Comparison of ENCODE assay signal across 17 cellular contexts in genomic region chr4:35793045-35793722, GRCh38.
DNase-seq lines count a peak whose midpoint lies in the region; ATAC-seq, FAIRE-seq and TF ChIP-seq lines count a peak whose summit lies in the region.
"Had no signal": no experiment of that assay in that cellular context is flagged by ENCODE, and none has a peak within 500 bp of the region (broad histone marks: within the 10 kb centered on the region; RNA-seq: fewer than 3 reads in every experiment).

No MANE protein-coding gene starts in this region.

- FAIRE-seq in urothelium cell line (lab: Jason Lieb, UNC), result no peak
- FAIRE-seq: H1 had no signal

- TF ChIP-seq CTCF in astrocyte of the cerebellum (IDR thresholded peaks at IDR 0.05; ENCODE audit: low read depth, low read length, missing control alignments) (no peak), foreskin keratinocyte (conservative IDR thresholded peaks at IDR 0.05) (no peak)

- no peaks in the 10 kb centered on the region for H3K27me3 ChIP-seq in foreskin keratinocyte
- H3K27me3 ChIP-seq: BE2C had no signal

- ATAC-seq in foreskin keratinocyte (peak; percentile 54), HG02642 (IDR thresholded peaks at IDR 0.05; ENCODE audit: poor library complexity, unreplicated experiment) (no peak)
- ATAC-seq: CD8-positive, alpha-beta T cell had no signal

- H3K4me1 ChIP-seq in foreskin keratinocyte, result peaks cover 17% of the 10 kb centered on the region
- H3K4me1 ChIP-seq: BE2C had no signal

- in situ Hi-C loops in astrocyte of the cerebellum (cut with HindIII; ENCODE audit: low sequenced_read_pairs), result no loop called here

- no peak overlapping the region for H3K4me3 ChIP-seq in astrocyte of the cerebellum (ENCODE audit: low read depth, low read length)

- intact Hi-C loops in head of caudate nucleus (cut with DNase I), result no loop called here

- no peak overlapping the region for H3K27ac ChIP-seq in foreskin keratinocyte

- DNase-seq in M059J (ENCODE audit: low read depth) (peak; percentile 15), astrocyte of the cerebellum (ENCODE audit: low read depth) (peak; percentile 11), foreskin keratinocyte (peak; percentile 32 to 61), urothelium cell line (ENCODE audit: low spot score) (peak; percentile 8), head of caudate nucleus (no peak), NCI-H2107 treated with DMSO at 0.1 percent for 48 hours (lab: John Stamatoyannopoulos, UW; ENCODE audit: unreplicated experiment) (no peak)
- DNase-seq: BE2C; CD8-positive, alpha-beta T cell; DND-41; GF-D8; Karpas-422; NCI-H187 treated with DMSO at 0.1 percent for 48 hours; NCI-H2171; NCI-H82; SIG-M5 had no signal

Comparison
In these comparisons a context has a peak if more than half of its experiments do, and no peak if none do; other contexts are left out.
1. DNase-seq: peak in M059J (single experiment), astrocyte of the cerebellum (single experiment), foreskin keratinocyte (2 of 2) and urothelium cell line (single experiment); none in head of caudate nucleus (0 of 42) and NCI-H2107 treated with DMSO at 0.1 percent for 48 hours (single experiment).